15 cellular contexts compared by ENCODE assay signal in the genomic region with DNA sequence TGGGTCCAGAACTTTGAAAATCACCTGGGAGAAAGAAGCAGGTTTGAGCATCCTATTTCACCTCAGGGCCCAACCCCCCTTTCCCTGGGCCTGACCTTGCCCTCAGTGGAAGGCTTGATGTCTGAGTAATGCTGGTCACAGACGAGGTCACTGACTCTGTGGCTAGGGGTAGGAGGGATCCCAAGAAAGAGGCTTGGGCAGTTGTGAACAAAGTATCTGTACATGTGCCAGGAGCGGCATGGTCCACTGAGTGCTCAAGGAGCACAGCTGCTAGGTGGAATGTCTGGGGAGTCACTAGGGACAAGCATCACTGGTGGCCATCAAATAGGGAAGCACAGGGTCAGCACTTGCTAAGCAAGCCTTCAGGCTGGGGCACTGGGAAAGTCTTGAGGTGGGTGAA. TPM values are rescaled to one million over a fixed set of nuclear protein-coding genes. Genes with fewer than 3 reads are reported as not detected.
DNase-seq lines count a peak whose midpoint lies in the region; ATAC-seq and TF ChIP-seq lines count a peak whose summit lies in the region.
"Had no signal": no experiment of that assay in that cellular context is flagged by ENCODE, and none has a peak within 500 bp of the region (broad histone marks: within the 10 kb centered on the region; RNA-seq: fewer than 3 reads in every experiment).

No MANE protein-coding gene starts in this region.

- peak; percentile 6 for ATAC-seq in esophagus mucosa

- no peak overlapping the region for H3K4me2 ChIP-seq in mammary epithelial cell (ENCODE audit: insufficient read depth, low read depth, low read length)

- no peak overlapping the region for H3K4me3 Mint-ChIP-seq in MCF 10A (ENCODE audit: unreplicated experiment)
- H3K4me3 Mint-ChIP-seq: activated T-helper 17 cell treated with anti-CD3 and anti-CD28 coated beads, Interleukin-2, amount 50 U/mL, for 72 hours had no signal

- H3K27me3 Mint-ChIP-seq in MCF 10A (ENCODE audit: insufficient read depth, unreplicated experiment), result no peaks in the 10 kb centered on the region
- H3K27me3 Mint-ChIP-seq: activated T-helper 17 cell treated with anti-CD3 and anti-CD28 coated beads, Interleukin-2, amount 50 U/mL, for 72 hours had no signal

- peak overlapping the region; percentile 20 for H3K27ac Mint-ChIP-seq in MCF 10A (ENCODE audit: low read depth, unreplicated experiment)
- H3K27ac Mint-ChIP-seq: activated T-helper 17 cell treated with anti-CD3 and anti-CD28 coated beads, Interleukin-2, amount 50 U/mL, for 72 hours had no signal

- no peak overlapping the region for H3K9ac ChIP-seq in mammary epithelial cell (ENCODE audit: insufficient read depth, low read length)

- peaks cover 7% of the 10 kb centered on the region for H3K79me2 ChIP-seq in mammary epithelial cell (ENCODE audit: insufficient read depth, low read length)

- peaks cover 2% of the 10 kb centered on the region for H3K36me3 ChIP-seq in mammary epithelial cell (ENCODE audit: insufficient read depth, low read length)

- H3K4me3 ChIP-seq in mammary epithelial cell (replicated peaks in 1 of 3; ENCODE audit: insufficient read depth in 1 of 3, low read depth in 2 of 3, low read length in 3 of 3), result no peak overlapping the region
- H3K4me3 ChIP-seq: heart left ventricle, stomach, vagina had no signal

- H2AFZ ChIP-seq in mammary epithelial cell (ENCODE audit: low read depth, low read length), result no peak overlapping the region

- BruUV-seq in MCF 10A (replicated peaks; lab: Mats Ljungman, UMichigan) (no TSS peak), mammary epithelial cell (replicated peaks; lab: Mats Ljungman, UMichigan) (no TSS peak)

- H3K9me3 Mint-ChIP-seq in MCF 10A (ENCODE audit: unreplicated experiment), result no peaks in the 10 kb centered on the region
- H3K9me3 Mint-ChIP-seq: activated T-helper 17 cell treated with anti-CD3 and anti-CD28 coated beads, Interleukin-2, amount 50 U/mL, for 72 hours had no signal

- H3K27me3 ChIP-seq in mammary epithelial cell (ENCODE audit: insufficient read depth, low read length), result no peaks in the 10 kb centered on the region
- H3K27me3 ChIP-seq: heart left ventricle, stomach, vagina had no signal

- peaks cover 7% of the 10 kb centered on the region for H3K36me3 Mint-ChIP-seq in MCF 10A (ENCODE audit: insufficient read depth, unreplicated experiment)

- in situ Hi-C loops in mammary epithelial cell (cut with MboI; ENCODE audit: low sequenced_read_pairs in 2 of 2), result loop anchor here in 1 of 2 donors (25.0 kb wide), 1 partner anchor 279 kb away; a partner anchor contains a TSS

- intact Hi-C loops in MCF 10A (cut with micrococcal nuclease) (loop anchor here (1.0 to 10.0 kb wide), 2 partner anchors 64 to 134 kb away; a partner anchor contains a TSS), mammary epithelial cell (cut with micrococcal nuclease) (loop anchor here (1.0 to 5.0 kb wide), 3 partner anchors 54 to 171 kb away; a partner anchor contains a TSS)

- TF ChIP-seq CTCF in MCF 10A (IDR thresholded peaks at IDR 0.05; ENCODE audit: unreplicated experiment) (no peak), mammary epithelial cell (conservative IDR thresholded peaks at IDR 0.05 in 1 of 2, IDR thresholded peaks at IDR 0.05 in 1 of 2; ENCODE audit: extremely low read depth in 1 of 2, insufficient read depth in 1 of 2, low read depth in 1 of 2, low read length in 2 of 2) (no peak)

- WGBS in mammary epithelial cell (ENCODE audit: low coverage, missing lambda C conversion rate), result 50% methylated on average over 2 of the region's 2 CpGs

- no peaks in the 10 kb centered on the region for H4K20me1 ChIP-seq in mammary epithelial cell (ENCODE audit: insufficient read depth, low read length)

- no peak overlapping the region for H3K27ac ChIP-seq in mammary epithelial cell (ENCODE audit: insufficient read depth, low read depth, low read length)
- H3K27ac ChIP-seq: heart left ventricle, stomach, vagina, VCaP had no signal

- no peaks in the 10 kb centered on the region for H3K9me3 ChIP-seq in mammary epithelial cell (replicated peaks; ENCODE audit: insufficient read depth, low read length)
- H3K9me3 ChIP-seq: heart left ventricle, stomach, vagina had no signal

- H3K4me1 ChIP-seq in mammary epithelial cell (ENCODE audit: insufficient read depth, low read length), result no peaks in the 10 kb centered on the region
- H3K4me1 ChIP-seq: heart left ventricle, vagina had no signal

- H3K4me1 Mint-ChIP-seq in MCF 10A (ENCODE audit: insufficient read depth, unreplicated experiment), result no peaks in the 10 kb centered on the region

- POLR2A ChIA-PET in MCF 10A (lab: Yijun Ruan, JAX), result interaction anchor here (1.3 to 1.5 kb wide), 2 partner anchors 9 to 25 kb away, joined by 4 to 5 read pairs; no protein-coding TSS in a partner anchor

- CTCF ChIA-PET in MCF 10A (lab: Yijun Ruan, JAX), result interaction anchor here (0.5 to 1.8 kb wide), 7 partner anchors 11 to 294 kb away, joined by 3 to 4 read pairs (median 3); no protein-coding TSS in a partner anchor
- CTCF ChIA-PET in mammary epithelial cell (lab: Charles Lee; ENCODE audit: low non-redundant PET), result no interaction called here

- dilution Hi-C loops in mammary epithelial cell (cut with HindIII; ENCODE audit: low sequenced_read_pairs), result no loop called here

- DNase-seq in MCF 10A (ENCODE audit: unreplicated experiment), result no peak
- no peak for DNase-seq in mammary epithelial cell
- DNase-seq in NCI-H146 treated with DMSO at 0.1 percent for 48 hours (lab: John Stamatoyannopoulos, UW; ENCODE audit: unreplicated experiment), result no peak
- no peak for DNase-seq in RKO (ENCODE audit: low spot score)
- DNase-seq in occipital lobe (lab: John Stamatoyannopoulos, UW), result no peak
- DNase-seq: activated CD8-positive, alpha-beta memory T cell treated with anti-CD3 and anti-CD28 coated beads for 24 hours; heart left ventricle; mesenchymal stem cell; NCI-H1048; retina had no signal

RNA-seq across cellular contexts. Expression of a gene that starts 7.3 kb away (rescaled TPM):
- 25.7 and 26.0 TPM in 2 replicates for total RNA-seq in MCF 10A (2022)
- 10 to 100 TPM; 22.3 to 25.7 TPM for total RNA-seq in mammary epithelial cell
- polyA plus RNA-seq in mammary epithelial cell, result 22.5 TPM
- 39.1 TPM for polyA minus RNA-seq in mammary epithelial cell
- 15.7 TPM for total RNA-seq in esophagus mucosa
- 18.6 TPM for total RNA-seq in occipital lobe

RNA-seq across cellular contexts. Expression of a gene that starts 12.6 kb away (rescaled TPM):
- total RNA-seq in MCF 10A (2022) (1.7 and 2.4 TPM in 2 replicates), mammary epithelial cell (10 to 100 TPM; 10.9 to 25.7 TPM), esophagus mucosa (39.6 TPM), occipital lobe (11.7 TPM)
- polyA plus RNA-seq in mammary epithelial cell, result 16.9 TPM
- polyA minus RNA-seq in mammary epithelial cell, result 8.2 TPM

RNA-seq across cellular contexts. Expression of a gene that starts 25.9 kb away (rescaled TPM):
- total RNA-seq in MCF 10A (2022) (224 and 264 TPM in 2 replicates), mammary epithelial cell (100 to 1,000 TPM; 209 to 233 TPM), esophagus mucosa (69.7 TPM), occipital lobe (47.6 TPM)
- 150 TPM for polyA plus RNA-seq in mammary epithelial cell
- polyA minus RNA-seq in mammary epithelial cell, result 534 TPM

RNA-seq across cellular contexts. Expression of a gene that starts 38.2 kb away (rescaled TPM):
- total RNA-seq in MCF 10A (2022) (39.3 and 51.4 TPM in 2 replicates), mammary epithelial cell (10 to 100 TPM; 30.5 to 37.2 TPM), esophagus mucosa (36.2 TPM), occipital lobe (49.0 TPM)
- polyA plus RNA-seq in mammary epithelial cell, result 25.1 TPM
- polyA minus RNA-seq in mammary epithelial cell, result 42.6 TPM

RNA-seq across cellular contexts. Expression of a gene that starts 54.2 kb away (rescaled TPM):
- 114 and 149 TPM in 2 replicates for total RNA-seq in MCF 10A (2022)
- total RNA-seq in mammary epithelial cell, result 100 to 1,000 TPM; 228 to 355 TPM
- polyA plus RNA-seq in mammary epithelial cell, result 203 TPM
- polyA minus RNA-seq in mammary epithelial cell, result 344 TPM
- total RNA-seq in esophagus mucosa, result 252 TPM
- 197 TPM for total RNA-seq in occipital lobe
